Comparison of ENCODE assay signal across 1 cellular context in the genomic region with DNA sequence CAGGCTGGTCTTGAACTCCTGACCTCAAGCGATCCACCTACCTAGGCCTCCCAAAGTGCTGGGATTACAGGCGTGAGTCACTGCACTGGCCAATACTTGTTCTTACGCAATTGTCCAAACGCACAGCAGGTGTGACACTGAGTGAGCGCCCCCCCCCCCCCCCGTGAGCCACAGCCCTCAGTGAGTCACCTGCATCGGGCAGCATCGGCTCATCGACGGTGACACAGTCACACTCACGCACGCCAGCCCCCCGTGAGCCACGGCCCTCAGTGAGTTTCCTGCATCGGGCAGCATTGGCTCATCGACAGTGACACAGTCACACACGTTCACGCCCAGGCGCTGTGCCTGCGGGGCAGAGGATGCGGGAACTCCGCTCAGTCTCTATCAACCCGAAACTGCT.
TF ChIP-seq lines count a peak whose summit lies in the region.

No MANE protein-coding gene starts in this region.

TF ChIP-seq in HEK293, 187 proteins besides CTCF, POLR2A, EP300 and RAD21 (continued from another document):
- TF ChIP-seq ZNF202 (tag by site-specific recombination; IDR thresholded peaks at IDR 0.05; ENCODE audit: borderline replicate concordance): no peak
- TF ChIP-seq ZNF2 (tag by site-specific recombination; IDR thresholded peaks at IDR 0.05): no peak
- TF ChIP-seq ZNF335 (tag by site-specific recombination; conservative IDR thresholded peaks at IDR 0.05): no peak
- TF ChIP-seq OSR2 (tag by site-specific recombination; IDR thresholded peaks at IDR 0.05): no peak
- no peak for TF ChIP-seq SALL2 (tag by site-specific recombination; IDR thresholded peaks at IDR 0.05; ENCODE audit: borderline replicate concordance)
- no peak for TF ChIP-seq IKZF3 (tag by site-specific recombination; IDR thresholded peaks at IDR 0.05)
- TF ChIP-seq ZEB2 (tag by site-specific recombination; IDR thresholded peaks at IDR 0.05): 0 out of 2 replicates have a peak, but pooled peaks have one; percentile 33
- peak; percentile 75 for TF ChIP-seq SP7 (tag by site-specific recombination; IDR thresholded peaks at IDR 0.05)
- no peak for TF ChIP-seq ZNF19 (tag by site-specific recombination; IDR thresholded peaks at IDR 0.05; ENCODE audit: low read depth)
- peak; percentile 28; the same call in 1 of the 2 replicates for TF ChIP-seq SCRT2 (tag by site-specific recombination; IDR thresholded peaks at IDR 0.05)
- TF ChIP-seq INSM2 (tag by site-specific recombination; IDR thresholded peaks at IDR 0.05): 0 out of 2 replicates have a peak, but pooled peaks have one; percentile 33
- TF ChIP-seq, protein P1, sequence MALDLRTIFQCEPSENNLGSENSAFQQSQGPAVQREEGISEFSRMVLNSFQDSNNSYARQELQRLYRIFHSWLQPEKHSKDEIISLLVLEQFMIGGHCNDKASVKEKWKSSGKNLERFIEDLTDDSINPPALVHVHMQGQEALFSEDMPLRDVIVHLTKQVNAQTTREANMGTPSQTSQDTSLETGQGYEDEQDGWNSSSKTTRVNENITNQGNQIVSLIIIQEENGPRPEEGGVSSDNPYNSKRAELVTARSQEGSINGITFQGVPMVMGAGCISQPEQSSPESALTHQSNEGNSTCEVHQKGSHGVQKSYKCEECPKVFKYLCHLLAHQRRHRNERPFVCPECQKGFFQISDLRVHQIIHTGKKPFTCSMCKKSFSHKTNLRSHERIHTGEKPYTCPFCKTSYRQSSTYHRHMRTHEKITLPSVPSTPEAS (tag by site-specific recombination; IDR thresholded peaks at IDR 0.05): no peak
- TF ChIP-seq KLF16 (tag by site-specific recombination; IDR thresholded peaks at IDR 0.05): no peak
- TF ChIP-seq SETDB1 (IDR thresholded peaks at IDR 0.05; ENCODE audit: insufficient read length, low read length): no peak
- no peak for TF ChIP-seq PRDM4 (tag by site-specific recombination; IDR thresholded peaks at IDR 0.05)
- TF ChIP-seq ZNF223 (tag by site-specific recombination; IDR thresholded peaks at IDR 0.05): no peak
- no peak for TF ChIP-seq ZBTB48 (tag by site-specific recombination; IDR thresholded peaks at IDR 0.05)
- peak; percentile 18; the same call in 1 of the 2 replicates for TF ChIP-seq EGR2 (tag by site-specific recombination; IDR thresholded peaks at IDR 0.05; ENCODE audit: low read depth)
- TF ChIP-seq PRDM1 (tag by site-specific recombination; IDR thresholded peaks at IDR 0.05): no peak
- no peak for TF ChIP-seq ZNF707 (tag by site-specific recombination; IDR thresholded peaks at IDR 0.05)
- no peak for TF ChIP-seq ZNF510 (tag by site-specific recombination; IDR thresholded peaks at IDR 0.05; ENCODE audit: insufficient replicate concordance)
- TF ChIP-seq AEBP2 (tag by site-specific recombination; IDR thresholded peaks at IDR 0.05; ENCODE audit: borderline replicate concordance): no peak
- TF ChIP-seq ZNF132 (tag by site-specific recombination; IDR thresholded peaks at IDR 0.05; ENCODE audit: borderline replicate concordance): no peak
- TF ChIP-seq SCRT1 (tag by site-specific recombination; IDR thresholded peaks at IDR 0.05; ENCODE audit: borderline replicate concordance): no peak
- TF ChIP-seq, protein P2, sequence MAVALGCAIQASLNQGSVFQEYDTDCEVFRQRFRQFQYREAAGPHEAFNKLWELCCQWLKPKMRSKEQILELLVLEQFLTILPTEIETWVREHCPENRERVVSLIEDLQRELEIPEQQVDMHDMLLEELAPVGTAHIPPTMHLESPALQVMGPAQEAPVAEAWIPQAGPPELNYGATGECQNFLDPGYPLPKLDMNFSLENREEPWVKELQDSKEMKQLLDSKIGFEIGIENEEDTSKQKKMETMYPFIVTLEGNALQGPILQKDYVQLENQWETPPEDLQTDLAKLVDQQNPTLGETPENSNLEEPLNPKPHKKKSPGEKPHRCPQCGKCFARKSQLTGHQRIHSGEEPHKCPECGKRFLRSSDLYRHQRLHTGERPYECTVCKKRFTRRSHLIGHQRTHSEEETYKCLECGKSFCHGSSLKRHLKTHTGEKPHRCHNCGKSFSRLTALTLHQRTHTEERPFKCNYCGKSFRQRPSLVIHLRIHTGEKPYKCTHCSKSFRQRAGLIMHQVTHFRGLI (tag by site-specific recombination; IDR thresholded peaks at IDR 0.05): no peak
- TF ChIP-seq ZNF629 (tag by site-specific recombination; IDR thresholded peaks at IDR 0.05): peak; percentile 74
- no peak for TF ChIP-seq TRIM28 (IDR thresholded peaks at IDR 0.05; ENCODE audit: borderline replicate concordance, low read length)
- TF ChIP-seq, protein P3, sequence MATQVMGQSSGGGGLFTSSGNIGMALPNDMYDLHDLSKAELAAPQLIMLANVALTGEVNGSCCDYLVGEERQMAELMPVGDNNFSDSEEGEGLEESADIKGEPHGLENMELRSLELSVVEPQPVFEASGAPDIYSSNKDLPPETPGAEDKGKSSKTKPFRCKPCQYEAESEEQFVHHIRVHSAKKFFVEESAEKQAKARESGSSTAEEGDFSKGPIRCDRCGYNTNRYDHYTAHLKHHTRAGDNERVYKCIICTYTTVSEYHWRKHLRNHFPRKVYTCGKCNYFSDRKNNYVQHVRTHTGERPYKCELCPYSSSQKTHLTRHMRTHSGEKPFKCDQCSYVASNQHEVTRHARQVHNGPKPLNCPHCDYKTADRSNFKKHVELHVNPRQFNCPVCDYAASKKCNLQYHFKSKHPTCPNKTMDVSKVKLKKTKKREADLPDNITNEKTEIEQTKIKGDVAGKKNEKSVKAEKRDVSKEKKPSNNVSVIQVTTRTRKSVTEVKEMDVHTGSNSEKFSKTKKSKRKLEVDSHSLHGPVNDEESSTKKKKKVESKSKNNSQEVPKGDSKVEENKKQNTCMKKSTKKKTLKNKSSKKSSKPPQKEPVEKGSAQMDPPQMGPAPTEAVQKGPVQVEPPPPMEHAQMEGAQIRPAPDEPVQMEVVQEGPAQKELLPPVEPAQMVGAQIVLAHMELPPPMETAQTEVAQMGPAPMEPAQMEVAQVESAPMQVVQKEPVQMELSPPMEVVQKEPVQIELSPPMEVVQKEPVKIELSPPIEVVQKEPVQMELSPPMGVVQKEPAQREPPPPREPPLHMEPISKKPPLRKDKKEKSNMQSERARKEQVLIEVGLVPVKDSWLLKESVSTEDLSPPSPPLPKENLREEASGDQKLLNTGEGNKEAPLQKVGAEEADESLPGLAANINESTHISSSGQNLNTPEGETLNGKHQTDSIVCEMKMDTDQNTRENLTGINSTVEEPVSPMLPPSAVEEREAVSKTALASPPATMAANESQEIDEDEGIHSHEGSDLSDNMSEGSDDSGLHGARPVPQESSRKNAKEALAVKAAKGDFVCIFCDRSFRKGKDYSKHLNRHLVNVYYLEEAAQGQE (tag by site-specific recombination; IDR thresholded peaks at IDR 0.05): no peak
- no peak for TF ChIP-seq ZNF555 (tag by site-specific recombination; conservative IDR thresholded peaks at IDR 0.05)
- TF ChIP-seq ELK4 (IDR thresholded peaks at IDR 0.05; ENCODE audit: borderline replicate concordance, low read depth, low read length): no peak
- TF ChIP-seq, protein P4, sequence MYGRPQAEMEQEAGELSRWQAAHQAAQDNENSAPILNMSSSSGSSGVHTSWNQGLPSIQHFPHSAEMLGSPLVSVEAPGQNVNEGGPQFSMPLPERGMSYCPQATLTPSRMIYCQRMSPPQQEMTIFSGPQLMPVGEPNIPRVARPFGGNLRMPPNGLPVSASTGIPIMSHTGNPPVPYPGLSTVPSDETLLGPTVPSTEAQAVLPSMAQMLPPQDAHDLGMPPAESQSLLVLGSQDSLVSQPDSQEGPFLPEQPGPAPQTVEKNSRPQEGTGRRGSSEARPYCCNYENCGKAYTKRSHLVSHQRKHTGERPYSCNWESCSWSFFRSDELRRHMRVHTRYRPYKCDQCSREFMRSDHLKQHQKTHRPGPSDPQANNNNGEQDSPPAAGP (tag by site-specific recombination; IDR thresholded peaks at IDR 0.05): peak; percentile 97
- TF ChIP-seq ZNF843 (tag by site-specific recombination; IDR thresholded peaks at IDR 0.05): no peak
- TF ChIP-seq ZNF24 (tag by site-specific recombination; IDR thresholded peaks at IDR 0.05): peak; percentile 81
- TF ChIP-seq ZNF610 (tag by site-specific recombination; IDR thresholded peaks at IDR 0.05; ENCODE audit: borderline replicate concordance): no peak
- no peak for TF ChIP-seq ZFP37 (tag by site-specific recombination; IDR thresholded peaks at IDR 0.05)
- no peak; the same call in 1 of the 2 replicates for TF ChIP-seq ZBTB21 (tag by site-specific recombination; IDR thresholded peaks at IDR 0.05)
- no peak for TF ChIP-seq ZNF341 (tag by site-specific recombination; IDR thresholded peaks at IDR 0.05; ENCODE audit: low read depth)
- TF ChIP-seq ZNF521 (tag by site-specific recombination; IDR thresholded peaks at IDR 0.05): no peak
- TF ChIP-seq ZNF747 (tag by site-specific recombination; IDR thresholded peaks at IDR 0.05): no peak
- no peak for TF ChIP-seq ZNF211 (tag by site-specific recombination; IDR thresholded peaks at IDR 0.05; ENCODE audit: low read depth)
- peak; percentile 64; the same call in 1 of the 2 replicates for TF ChIP-seq ZNF324 (tag by site-specific recombination; IDR thresholded peaks at IDR 0.05)
- peak; percentile 58 for TF ChIP-seq ZFHX2 (tag by site-specific recombination; conservative IDR thresholded peaks at IDR 0.05)
- TF ChIP-seq ZNF623 (tag by site-specific recombination; IDR thresholded peaks at IDR 0.05): no peak
- TF ChIP-seq ZIC2 (tag by site-specific recombination; IDR thresholded peaks at IDR 0.05): peak; percentile 80
- no peak for TF ChIP-seq RBAK (tag by site-specific recombination; IDR thresholded peaks at IDR 0.05)
- TF ChIP-seq BCL11B (tag by site-specific recombination; IDR thresholded peaks at IDR 0.05; ENCODE audit: low read depth): no peak
